In genomic region chr17:18857864-18858566, GRCh38 we compare ENCODE assay signal across 1 cellular context.
TF ChIP-seq lines count a peak whose summit lies in the region.

A gene with protein sequence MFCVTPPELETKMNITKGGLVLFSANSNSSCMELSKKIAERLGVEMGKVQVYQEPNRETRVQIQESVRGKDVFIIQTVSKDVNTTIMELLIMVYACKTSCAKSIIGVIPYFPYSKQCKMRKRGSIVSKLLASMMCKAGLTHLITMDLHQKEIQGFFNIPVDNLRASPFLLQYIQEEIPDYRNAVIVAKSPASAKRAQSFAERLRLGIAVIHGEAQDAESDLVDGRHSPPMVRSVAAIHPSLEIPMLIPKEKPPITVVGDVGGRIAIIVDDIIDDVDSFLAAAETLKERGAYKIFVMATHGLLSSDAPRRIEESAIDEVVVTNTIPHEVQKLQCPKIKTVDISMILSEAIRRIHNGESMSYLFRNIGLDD (plus strand): TSS chr17:18858131. CDS start chr17:18865834, 7,703 bp downstream.

TF ChIP-seq in K562, 482 proteins besides CTCF, POLR2A, EP300 and RAD21 (continued from another document):
- TF ChIP-seq CREM (IDR thresholded peaks at IDR 0.05; ENCODE audit: low read depth): peak; percentile 43
- TF ChIP-seq SRF (CRISPR knock-in tag; IDR thresholded peaks at IDR 0.05): 0 out of 4 replicates have a peak, but pooled peaks of 1 of the 2 experiments have one; percentile 13
- peak in 1 of 2 experiments; percentile 42; a peak in 1 of 4 replicates for TF ChIP-seq FOXK2 (conservative IDR thresholded peaks at IDR 0.05 in 1 of 2, IDR thresholded peaks at IDR 0.05 in 1 of 2; ENCODE audit: low read depth in 2 of 2)
- no peak for TF ChIP-seq FOSL1 (tag; conservative IDR thresholded peaks at IDR 0.05)
- no peak for TF ChIP-seq ZNF445 (CRISPR knock-in tag; IDR thresholded peaks at IDR 0.05; ENCODE audit: low read depth)
- no peak for TF ChIP-seq NR2C2 (CRISPR knock-in tag; IDR thresholded peaks at IDR 0.05)
- TF ChIP-seq NR2C2 (tag; IDR thresholded peaks at IDR 0.05): no peak
- TF ChIP-seq MCM2 (IDR thresholded peaks at IDR 0.05; ENCODE audit: low read depth): no peak
- TF ChIP-seq, protein P1, sequence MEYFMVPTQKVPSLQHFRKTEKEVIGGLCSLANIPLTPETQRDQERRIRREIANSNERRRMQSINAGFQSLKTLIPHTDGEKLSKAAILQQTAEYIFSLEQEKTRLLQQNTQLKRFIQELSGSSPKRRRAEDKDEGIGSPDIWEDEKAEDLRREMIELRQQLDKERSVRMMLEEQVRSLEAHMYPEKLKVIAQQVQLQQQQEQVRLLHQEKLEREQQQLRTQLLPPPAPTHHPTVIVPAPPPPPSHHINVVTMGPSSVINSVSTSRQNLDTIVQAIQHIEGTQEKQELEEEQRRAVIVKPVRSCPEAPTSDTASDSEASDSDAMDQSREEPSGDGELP (CRISPR knock-in tag; IDR thresholded peaks at IDR 0.05; ENCODE audit: borderline replicate concordance): peak; percentile 24; the same call in 1 of the 2 replicates
- no peak for TF ChIP-seq ATF6 (CRISPR knock-in tag; IDR thresholded peaks at IDR 0.05)
- TF ChIP-seq NCOR1 (IDR thresholded peaks at IDR 0.05): no peak
- TF ChIP-seq, protein P2, sequence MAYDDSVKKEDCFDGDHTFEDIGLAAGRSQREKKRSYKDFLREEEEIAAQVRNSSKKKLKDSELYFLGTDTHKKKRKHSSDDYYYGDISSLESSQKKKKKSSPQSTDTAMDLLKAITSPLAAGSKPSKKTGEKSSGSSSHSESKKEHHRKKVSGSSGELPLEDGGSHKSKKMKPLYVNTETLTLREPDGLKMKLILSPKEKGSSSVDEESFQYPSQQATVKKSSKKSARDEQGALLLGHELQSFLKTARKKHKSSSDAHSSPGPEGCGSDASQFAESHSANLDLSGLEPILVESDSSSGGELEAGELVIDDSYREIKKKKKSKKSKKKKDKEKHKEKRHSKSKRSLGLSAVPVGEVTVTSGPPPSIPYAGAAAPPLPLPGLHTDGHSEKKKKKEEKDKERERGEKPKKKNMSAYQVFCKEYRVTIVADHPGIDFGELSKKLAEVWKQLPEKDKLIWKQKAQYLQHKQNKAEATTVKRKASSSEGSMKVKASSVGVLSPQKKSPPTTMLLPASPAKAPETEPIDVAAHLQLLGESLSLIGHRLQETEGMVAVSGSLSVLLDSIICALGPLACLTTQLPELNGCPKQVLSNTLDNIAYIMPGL (CRISPR knock-in tag; IDR thresholded peaks at IDR 0.05): no peak
- no peak for TF ChIP-seq E4F1 (CRISPR knock-in tag; IDR thresholded peaks at IDR 0.05; ENCODE audit: borderline replicate concordance)
- TF ChIP-seq MTF1 (CRISPR knock-in tag; IDR thresholded peaks at IDR 0.05; ENCODE audit: borderline replicate concordance): no peak
- no peak for TF ChIP-seq SMARCB1 (IDR thresholded peaks at IDR 0.05; ENCODE audit: insufficient read length, low read depth)
- peak; percentile 84 for TF ChIP-seq VEZF1 (CRISPR knock-in tag; IDR thresholded peaks at IDR 0.05)
- peak; percentile 57 for TF ChIP-seq SUPT5H (IDR thresholded peaks at IDR 0.05)
- no peak for TF ChIP-seq NCOA2 (IDR thresholded peaks at IDR 0.05; ENCODE audit: partially characterized antibody in 2 of 2)
- no peak for TF ChIP-seq EZH2 (IDR thresholded peaks at IDR 0.05; ENCODE audit: borderline replicate concordance, low read depth, low read length)
- peak in 1 of 2 experiments; percentile 62; a peak in 2 of 4 replicates for TF ChIP-seq MAZ (CRISPR knock-in tag; conservative IDR thresholded peaks at IDR 0.05 in 1 of 2, IDR thresholded peaks at IDR 0.05 in 1 of 2)
- peak; percentile 83 for TF ChIP-seq EGR1 (conservative IDR thresholded peaks at IDR 0.05)
- peak; percentile 24 to 91 (median 88) for TF ChIP-seq YY1 (IDR thresholded peaks at IDR 0.05; ENCODE audit: borderline replicate concordance in 1 of 3, control insufficient read depth in 1 of 3, extremely low read depth in 1 of 3, insufficient read depth in 3 of 3, insufficient read length in 1 of 3, insufficient replicate concordance in 2 of 3, low read depth in 1 of 3, low read length in 2 of 3)
- TF ChIP-seq EP400 (IDR thresholded peaks at IDR 0.05): no peak
- no peak for TF ChIP-seq ZNF740 (CRISPR knock-in tag; IDR thresholded peaks at IDR 0.05)
- TF ChIP-seq ZNF740 (tag; IDR thresholded peaks at IDR 0.05): no peak
- TF ChIP-seq, protein P3, sequence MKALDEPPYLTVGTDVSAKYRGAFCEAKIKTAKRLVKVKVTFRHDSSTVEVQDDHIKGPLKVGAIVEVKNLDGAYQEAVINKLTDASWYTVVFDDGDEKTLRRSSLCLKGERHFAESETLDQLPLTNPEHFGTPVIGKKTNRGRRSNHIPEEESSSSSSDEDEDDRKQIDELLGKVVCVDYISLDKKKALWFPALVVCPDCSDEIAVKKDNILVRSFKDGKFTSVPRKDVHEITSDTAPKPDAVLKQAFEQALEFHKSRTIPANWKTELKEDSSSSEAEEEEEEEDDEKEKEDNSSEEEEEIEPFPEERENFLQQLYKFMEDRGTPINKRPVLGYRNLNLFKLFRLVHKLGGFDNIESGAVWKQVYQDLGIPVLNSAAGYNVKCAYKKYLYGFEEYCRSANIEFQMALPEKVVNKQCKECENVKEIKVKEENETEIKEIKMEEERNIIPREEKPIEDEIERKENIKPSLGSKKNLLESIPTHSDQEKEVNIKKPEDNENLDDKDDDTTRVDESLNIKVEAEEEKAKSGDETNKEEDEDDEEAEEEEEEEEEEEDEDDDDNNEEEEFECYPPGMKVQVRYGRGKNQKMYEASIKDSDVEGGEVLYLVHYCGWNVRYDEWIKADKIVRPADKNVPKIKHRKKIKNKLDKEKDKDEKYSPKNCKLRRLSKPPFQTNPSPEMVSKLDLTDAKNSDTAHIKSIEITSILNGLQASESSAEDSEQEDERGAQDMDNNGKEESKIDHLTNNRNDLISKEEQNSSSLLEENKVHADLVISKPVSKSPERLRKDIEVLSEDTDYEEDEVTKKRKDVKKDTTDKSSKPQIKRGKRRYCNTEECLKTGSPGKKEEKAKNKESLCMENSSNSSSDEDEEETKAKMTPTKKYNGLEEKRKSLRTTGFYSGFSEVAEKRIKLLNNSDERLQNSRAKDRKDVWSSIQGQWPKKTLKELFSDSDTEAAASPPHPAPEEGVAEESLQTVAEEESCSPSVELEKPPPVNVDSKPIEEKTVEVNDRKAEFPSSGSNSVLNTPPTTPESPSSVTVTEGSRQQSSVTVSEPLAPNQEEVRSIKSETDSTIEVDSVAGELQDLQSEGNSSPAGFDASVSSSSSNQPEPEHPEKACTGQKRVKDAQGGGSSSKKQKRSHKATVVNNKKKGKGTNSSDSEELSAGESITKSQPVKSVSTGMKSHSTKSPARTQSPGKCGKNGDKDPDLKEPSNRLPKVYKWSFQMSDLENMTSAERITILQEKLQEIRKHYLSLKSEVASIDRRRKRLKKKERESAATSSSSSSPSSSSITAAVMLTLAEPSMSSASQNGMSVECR (CRISPR knock-in tag; IDR thresholded peaks at IDR 0.05): peak; percentile 29; the same call in 1 of the 2 replicates
- TF ChIP-seq SNRNP70 (optimal IDR thresholded peaks at IDR 0.05; ENCODE audit: low read depth, low read length): no peak
- TF ChIP-seq ESRRB (CRISPR knock-in tag; IDR thresholded peaks at IDR 0.05; ENCODE audit: borderline replicate concordance): no peak
- TF ChIP-seq HNRNPL (IDR thresholded peaks at IDR 0.05; ENCODE audit: low read depth, low read length): peak; percentile 71; the same call in 1 of the 2 replicates
- no peak for TF ChIP-seq POLR2AphosphoS2 (IDR thresholded peaks at IDR 0.05; ENCODE audit: low read length)
- TF ChIP-seq NONO (IDR thresholded peaks at IDR 0.05; ENCODE audit: low read depth in 2 of 2, low read length in 1 of 2): peak in 1 of 2 experiments; percentile 28; a peak in 1 of 4 replicates
- no peak for TF ChIP-seq DIDO1 (tag; IDR thresholded peaks at IDR 0.05; ENCODE audit: low read depth)
- peak; percentile 57 for TF ChIP-seq KDM5B (IDR thresholded peaks at IDR 0.05; ENCODE audit: insufficient replicate concordance, low read depth, low read length)
- TF ChIP-seq ZBTB7A (IDR thresholded peaks at IDR 0.05; ENCODE audit: borderline replicate concordance, control insufficient read depth, low read depth, low read length): peak; percentile 47; the same call in 1 of the 2 replicates
- TF ChIP-seq CBFA2T3 (IDR thresholded peaks at IDR 0.05): no peak
- peak; percentile 56 for TF ChIP-seq RBBP5 (IDR thresholded peaks at IDR 0.05; ENCODE audit: borderline replicate concordance, insufficient read depth, low read length, poor library complexity, severe bottlenecking)
- no peak for TF ChIP-seq RBM22 (IDR thresholded peaks at IDR 0.05; ENCODE audit: low read depth, low read length, poor library complexity, severe bottlenecking)
- no peak for TF ChIP-seq DDX20 (tag; IDR thresholded peaks at IDR 0.05; ENCODE audit: low read depth)
